1 cellular context compared by ENCODE assay signal in the genomic region with DNA sequence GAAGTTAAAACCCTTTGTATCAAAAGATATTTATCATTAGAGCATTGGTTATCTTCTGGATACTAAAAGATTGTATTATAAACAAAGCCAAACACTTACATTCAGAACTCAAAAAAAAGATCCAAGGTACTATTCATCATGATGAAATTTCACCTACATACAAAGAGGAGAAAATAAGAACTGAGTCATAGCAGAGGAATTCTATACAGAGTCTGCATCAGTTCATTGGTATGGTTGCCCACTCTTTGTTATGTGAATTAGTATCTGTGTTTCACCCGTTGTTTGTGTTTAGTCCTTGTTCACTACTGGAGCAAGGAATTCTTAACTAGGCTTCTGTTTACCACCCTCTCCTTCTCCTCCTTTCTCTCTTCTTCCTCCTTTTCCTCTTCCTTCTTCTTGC.
TF ChIP-seq lines count a peak whose summit lies in the region.

No MANE protein-coding gene starts in this region.

TF ChIP-seq in IMR-90, 13 proteins besides CTCF, POLR2A, EP300 and RAD21:
- TF ChIP-seq NFE2L2 (IDR thresholded peaks at IDR 0.05; ENCODE audit: low read depth, low read length), result no peak
- peak; percentile 51; the same call in 1 of the 2 replicates for TF ChIP-seq FOS (IDR thresholded peaks at IDR 0.05; ENCODE audit: low read depth, low read length)
- no peak for TF ChIP-seq CHD1 (IDR thresholded peaks at IDR 0.05; ENCODE audit: low read depth, low read length)
TF ChIP-seq in IMR-90: peak in this region for 1.
